ENCODE assay signal across 10 cellular contexts in the genomic region with DNA sequence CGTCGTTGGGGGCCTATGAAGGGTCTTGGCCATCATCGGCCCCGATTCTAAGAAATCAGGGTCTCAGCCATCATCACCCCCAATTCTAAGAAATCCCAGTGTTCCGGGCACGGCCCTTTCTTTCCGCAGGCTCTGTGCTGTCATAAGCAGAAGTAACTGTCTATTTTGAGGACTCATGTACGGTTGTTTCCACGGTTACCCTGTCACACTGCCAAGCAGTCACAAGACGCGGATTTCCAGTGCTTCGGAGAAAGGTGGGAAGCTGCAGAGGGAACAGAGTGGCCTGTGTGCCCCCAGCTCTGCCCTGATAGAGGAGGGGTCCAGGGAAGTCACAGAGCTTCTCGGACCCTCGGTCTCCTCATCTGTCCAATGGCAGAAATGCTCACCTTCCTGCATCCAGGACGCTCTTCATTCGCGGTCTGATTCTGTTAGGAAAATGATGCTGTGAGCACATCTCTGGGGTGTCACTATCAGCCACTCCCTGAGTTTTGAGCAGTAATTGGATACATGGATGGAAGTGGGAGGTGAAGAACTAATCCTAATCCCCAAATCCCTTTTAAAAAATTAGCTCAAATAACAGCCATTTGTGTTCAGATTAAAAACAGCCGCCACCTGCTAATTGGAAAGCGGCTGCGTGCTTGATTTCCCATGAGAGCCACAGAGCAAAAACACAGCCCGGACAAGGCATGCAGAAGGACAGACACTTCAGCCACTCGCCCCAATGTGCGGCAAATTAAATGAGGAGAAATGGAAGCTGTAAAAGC.
A peak's percentile ranks its signal among the peaks of the same experiment; 100 is the strongest.
DNase-seq lines count a peak whose midpoint lies in the region; ATAC-seq and TF ChIP-seq lines count a peak whose summit lies in the region.
"Had no signal": no experiment of that assay in that cellular context is flagged by ENCODE, and none has a peak within 500 bp of the region (broad histone marks: within the 10 kb centered on the region; RNA-seq: fewer than 3 reads in every experiment).

No MANE protein-coding gene starts in this region.

- H3K9me3 Mint-ChIP-seq in activated T-helper 17 cell treated with anti-CD3 and anti-CD28 coated beads, Interleukin-2, amount 50 U/mL, for 72 hours, result no peaks in the 10 kb centered on the region

- peaks cover 12% of the 10 kb centered on the region for H3K4me1 Mint-ChIP-seq in activated T-helper 17 cell treated with anti-CD3 and anti-CD28 coated beads, Interleukin-2, amount 50 U/mL, for 72 hours

- H3K36me3 Mint-ChIP-seq in activated T-helper 17 cell treated with anti-CD3 and anti-CD28 coated beads, Interleukin-2, amount 50 U/mL, for 72 hours (ENCODE audit: low read depth), result no peaks in the 10 kb centered on the region

- H3K4me3 Mint-ChIP-seq in activated T-helper 17 cell treated with anti-CD3 and anti-CD28 coated beads, Interleukin-2, amount 50 U/mL, for 72 hours, result no peak overlapping the region

- no peak for ATAC-seq in HG02763 (IDR thresholded peaks at IDR 0.05; ENCODE audit: unreplicated experiment)
- ATAC-seq in HG03469 (IDR thresholded peaks at IDR 0.05; ENCODE audit: unreplicated experiment), result no peak
- ATAC-seq in HG02610 (IDR thresholded peaks at IDR 0.05; ENCODE audit: unreplicated experiment), result no peak
- ATAC-seq in activated T-helper 17 cell treated with anti-CD3 and anti-CD28 coated beads, Interleukin-2, amount 50 U/mL, for 72 hours (replicated peaks), result no peak
- ATAC-seq: foreskin keratinocyte had no signal

- in situ Hi-C loops in KBM-7 (cut with MboI; ENCODE audit: low pct_unique_long_range_greater_than_20kb, low sequenced_read_pairs), result no loop called here

- no peak overlapping the region for H3K27ac Mint-ChIP-seq in activated T-helper 17 cell treated with anti-CD3 and anti-CD28 coated beads, Interleukin-2, amount 50 U/mL, for 72 hours

- DNase-seq in KBM-7 (peak; percentile 62), NCI-H748 treated with DMSO at 0.1 percent for 48 hours (lab: John Stamatoyannopoulos, UW) (peak; percentile 43), coronary artery (ENCODE audit: low spot score) (no peak), pons (ENCODE audit: low spot score) (peak; percentile 51)
- DNase-seq: activated CD4-positive, alpha-beta T cell treated with anti-CD3 and anti-CD28 coated beads for 48 hours; foreskin keratinocyte had no signal

- TF ChIP-seq CTCF in coronary artery (IDR thresholded peaks at IDR 0.05), result no peak

- H3K27me3 Mint-ChIP-seq in activated T-helper 17 cell treated with anti-CD3 and anti-CD28 coated beads, Interleukin-2, amount 50 U/mL, for 72 hours, result peaks cover 12% of the 10 kb centered on the region

- H3K4me3 ChIP-seq in coronary artery, result peak overlapping the region; percentile 14

- no peak overlapping the region for H3K27ac ChIP-seq in coronary artery
- H3K27ac ChIP-seq: foreskin keratinocyte had no signal
